In genomic region chr3:11588755-11589154, GRCh38 we compare ENCODE assay signal across 14 cellular contexts. TPM values are rescaled to one million over a fixed set of nuclear protein-coding genes. Genes with fewer than 3 reads are reported as not detected.
DNase-seq lines count a peak whose midpoint lies in the region; ATAC-seq and TF ChIP-seq lines count a peak whose summit lies in the region.
"Had no signal": no experiment of that assay in that cellular context is flagged by ENCODE, and none has a peak within 500 bp of the region (broad histone marks: within the 10 kb centered on the region; RNA-seq: fewer than 3 reads in every experiment).

No MANE protein-coding gene starts in this region.

- H3K27me3 Mint-ChIP-seq in HFFc6 (ENCODE audit: insufficient read depth) = no peaks in the 10 kb centered on the region; the same call in 1 of the 2 replicates
- no peaks in the 10 kb centered on the region for H3K27me3 Mint-ChIP-seq in activated naive CD8-positive, alpha-beta T cell treated with anti-CD3 and anti-CD28 coated beads, Interleukin-2, amount 50 U/mL, for 24 hours

- no peak for DNase-seq in HFFc6
- no peak for DNase-seq in activated naive CD8-positive, alpha-beta T cell treated with anti-CD3 and anti-CD28 coated beads, Interleukin-2, amount 50 U/mL, for 24 hours
- no peak for DNase-seq in mucosa of descending colon
- DNase-seq in substantia nigra (lab: John Stamatoyannopoulos, UW) = no peak
- DNase-seq in islet precursor cell = no peak
- DNase-seq in activated effector memory CD4-positive, alpha-beta T cell treated with anti-CD3 and anti-CD28 coated beads, Interleukin-2, amount 50 U/mL, for 16 hours = no peak
- no peak for DNase-seq in AG08395 (ENCODE audit: low spot score)
- DNase-seq: amygdala; left cardiac atrium; NCI-H1436; NCI-H526 treated with DMSO at 0.1 percent for 48 hours; SHP77 treated with DMSO at 0.1 percent for 48 hours; stimulated activated CD4-positive, alpha-beta T cell treated with anti-CD3 and anti-CD28 coated beads, Interleukin-1b, Interleukin-23, amount 100 ng/mL, for 48 hours had no signal

- H3K36me3 ChIP-seq in mucosa of descending colon (ENCODE audit: low read depth) = no peaks in the 10 kb centered on the region

- H3K4me1 ChIP-seq in mucosa of descending colon (ENCODE audit: low read depth) = peaks cover 17% of the 10 kb centered on the region

- H3K9me3 ChIP-seq in mucosa of descending colon = no peaks in the 10 kb centered on the region

- H3K27ac ChIP-seq in substantia nigra (ENCODE audit: low read depth, low read length, poor library complexity, severe bottlenecking) = peak overlapping the region; percentile 66
- H3K27ac ChIP-seq: parathyroid adenoma had no signal

- intact Hi-C loops in mucosa of descending colon (cut with DNase I, micrococcal nuclease) = no loop called here

- H3K4me3 ChIP-seq in mucosa of descending colon = no peak overlapping the region

- H3K4me3 Mint-ChIP-seq in HFFc6 = peak overlapping the region; percentile 84; the same call in 1 of the 2 replicates
- no peak overlapping the region for H3K4me3 Mint-ChIP-seq in activated naive CD8-positive, alpha-beta T cell treated with anti-CD3 and anti-CD28 coated beads, Interleukin-2, amount 50 U/mL, for 24 hours

- no peaks in the 10 kb centered on the region for H3K9me3 Mint-ChIP-seq in HFFc6
- no peaks in the 10 kb centered on the region for H3K9me3 Mint-ChIP-seq in activated naive CD8-positive, alpha-beta T cell treated with anti-CD3 and anti-CD28 coated beads, Interleukin-2, amount 50 U/mL, for 24 hours

- ATAC-seq in activated naive CD8-positive, alpha-beta T cell treated with anti-CD3 and anti-CD28 coated beads, Interleukin-2, amount 50 U/mL, for 24 hours = no peak
- ATAC-seq in mucosa of descending colon = peak; percentile 32
- ATAC-seq: left cardiac atrium had no signal

- TF ChIP-seq CTCF in HFFc6 (IDR thresholded peaks at IDR 0.05) (no peak), mucosa of descending colon (IDR thresholded peaks at IDR 0.05) (no peak)

- H3K27ac Mint-ChIP-seq in HFFc6 = peak overlapping the region; percentile 91
- peak overlapping the region; percentile 5 for H3K27ac Mint-ChIP-seq in activated naive CD8-positive, alpha-beta T cell treated with anti-CD3 and anti-CD28 coated beads, Interleukin-2, amount 50 U/mL, for 24 hours

- peaks cover 95% of the 10 kb centered on the region for H3K4me1 Mint-ChIP-seq in HFFc6 (ENCODE audit: low read depth)
- H3K4me1 Mint-ChIP-seq in activated naive CD8-positive, alpha-beta T cell treated with anti-CD3 and anti-CD28 coated beads, Interleukin-2, amount 50 U/mL, for 24 hours = peaks cover 37% of the 10 kb centered on the region

- H3K36me3 Mint-ChIP-seq in HFFc6 (ENCODE audit: low read depth) = peaks cover 51% of the 10 kb centered on the region
- peaks cover 6% of the 10 kb centered on the region for H3K36me3 Mint-ChIP-seq in activated naive CD8-positive, alpha-beta T cell treated with anti-CD3 and anti-CD28 coated beads, Interleukin-2, amount 50 U/mL, for 24 hours (ENCODE audit: low read depth)

RNA-seq across cellular contexts. Expression of gene VGLL4, which starts 55.0 kb away (rescaled TPM):
- total RNA-seq in HFFc6 (2021; fragmentation: NEBNext Ultra II Directional; extraction: Animal tissue kit (Norgen Biotek cat#: 25700)) = 10 to 100 TPM; 31.6 to 42.2 (median 33.8) TPM
- 10 to 100 TPM; 42.5 to 51.3 (median 46.4) TPM for total RNA-seq in mucosa of descending colon
